In genomic region chr3:169594402-169594801, GRCh38 we compare ENCODE assay signal across 25 cellular contexts.
DNase-seq lines count a peak whose midpoint lies in the region; ATAC-seq and TF ChIP-seq lines count a peak whose summit lies in the region.
"Had no signal": no experiment of that assay in that cellular context is flagged by ENCODE, and none has a peak within 500 bp of the region (broad histone marks: within the 10 kb centered on the region; RNA-seq: fewer than 3 reads in every experiment).

No MANE protein-coding gene starts in this region.

- H3K36me3 ChIP-seq in GM23338 (ENCODE audit: insufficient read depth) (no peaks in the 10 kb centered on the region), endodermal cell (ENCODE audit: control insufficient read depth, insufficient read depth, low read length) (no peaks in the 10 kb centered on the region)
- H3K36me3 ChIP-seq: BE2C, BLaER1 had no signal

- H3K9me3 ChIP-seq in endodermal cell (ENCODE audit: control insufficient read depth, low read length), result no peaks in the 10 kb centered on the region
- H3K9me3 ChIP-seq: BE2C, BLaER1 had no signal

- H3K27me3 ChIP-seq in GM23338 (ENCODE audit: insufficient read depth), result no peaks in the 10 kb centered on the region
- no peaks in the 10 kb centered on the region for H3K27me3 ChIP-seq in endodermal cell (ENCODE audit: control insufficient read depth, insufficient read depth, low read length, poor library complexity, severe bottlenecking)
- H3K27me3 ChIP-seq: BE2C, BLaER1 had no signal

- no peak overlapping the region for H3K4me3 ChIP-seq in GM23338
- H3K4me3 ChIP-seq in endodermal cell (ENCODE audit: low read length), result no peak overlapping the region
- H3K4me3 ChIP-seq in foreskin fibroblast (ENCODE audit: low read depth in 1 of 2, low read length in 2 of 2), result no peak overlapping the region
- H3K4me3 ChIP-seq: BLaER1 had no signal

- TF ChIP-seq CTCF in GM23338 (conservative IDR thresholded peaks at IDR 0.05; ENCODE audit: low read depth in 2 of 2) (no peak), WTC11 (IDR thresholded peaks at IDR 0.05) (no peak), endodermal cell (conservative IDR thresholded peaks at IDR 0.05) (no peak), mesothelial cell of epicardium (IDR thresholded peaks at IDR 0.05; ENCODE audit: unreplicated experiment) (no peak), foreskin fibroblast (IDR thresholded peaks at IDR 0.05; ENCODE audit: low read depth, low read length) (no peak)

- no peak overlapping the region for H3K9ac ChIP-seq in endodermal cell (ENCODE audit: extremely low read depth, low read length, poor library complexity, severe bottlenecking)
- H3K9ac ChIP-seq: BLaER1 had no signal

- no peak overlapping the region for H2AFZ ChIP-seq in GM23338

- no peaks in the 10 kb centered on the region for H4K20me1 ChIP-seq in GM23338 (replicated peaks; ENCODE audit: insufficient read depth)
- H4K20me1 ChIP-seq: BLaER1 had no signal

- peaks cover 2% of the 10 kb centered on the region for H3K27me3 Mint-ChIP-seq in GM23338 (ENCODE audit: insufficient read depth, low read depth, poor library complexity)
- H3K27me3 Mint-ChIP-seq in WTC11 (ENCODE audit: low read depth), result no peaks in the 10 kb centered on the region
- H3K27me3 Mint-ChIP-seq in endodermal cell (ENCODE audit: insufficient read depth), result no peaks in the 10 kb centered on the region
- no peaks in the 10 kb centered on the region for H3K27me3 Mint-ChIP-seq in mesothelial cell of epicardium (ENCODE audit: low read depth)
- no peaks in the 10 kb centered on the region for H3K27me3 Mint-ChIP-seq in activated CD4-positive, alpha-beta T cell treated with anti-CD3 and anti-CD28 coated beads, Interleukin-2, amount 10 ng/mL, durations not matched to agents 24 days and 14 days

- POLR2A ChIA-PET in WTC11 (lab: Charles Lee), result interaction anchor here (0.6 kb wide), 1 partner anchor 496 kb away, joined by 5 read pairs; no protein-coding TSS in a partner anchor

- H3K27ac ChIP-seq in GM23338 (ENCODE audit: low read depth) (no peak overlapping the region), endodermal cell (ENCODE audit: low read depth, low read length) (no peak overlapping the region)
- H3K27ac ChIP-seq: BLaER1 had no signal

- no peaks in the 10 kb centered on the region for H3K79me2 ChIP-seq in GM23338 (replicated peaks; ENCODE audit: insufficient read depth)

- H3K4me1 ChIP-seq in GM23338 (ENCODE audit: insufficient read depth) (peaks cover 9% of the 10 kb centered on the region), endodermal cell (ENCODE audit: control insufficient read depth, insufficient read depth, low read length) (no peaks in the 10 kb centered on the region)
- H3K4me1 ChIP-seq: BE2C, BLaER1 had no signal

- H3K36me3 Mint-ChIP-seq in GM23338 (ENCODE audit: low read depth), result no peaks in the 10 kb centered on the region
- H3K36me3 Mint-ChIP-seq in WTC11, result no peaks in the 10 kb centered on the region
- H3K36me3 Mint-ChIP-seq in endodermal cell (ENCODE audit: low read depth), result no peaks in the 10 kb centered on the region
- H3K36me3 Mint-ChIP-seq in mesothelial cell of epicardium, result no peaks in the 10 kb centered on the region
- H3K36me3 Mint-ChIP-seq in activated CD4-positive, alpha-beta T cell treated with anti-CD3 and anti-CD28 coated beads, Interleukin-2, amount 10 ng/mL, durations not matched to agents 24 days and 14 days (ENCODE audit: low read depth), result no peaks in the 10 kb centered on the region
- H3K36me3 Mint-ChIP-seq: CD14-positive monocyte; CD4-positive, alpha-beta memory T cell; CD4-positive, CD25-positive, alpha-beta regulatory T cell; CD8-positive, alpha-beta memory T cell had no signal

- H3F3A ChIP-seq in GM23338 (replicated peaks; ENCODE audit: low read depth), result no peaks in the 10 kb centered on the region

- ATAC-seq in GM23338, result peak; percentile 61
- peak; percentile 80 for ATAC-seq in WTC11
- ATAC-seq in GM21529 (IDR thresholded peaks at IDR 0.05; ENCODE audit: unreplicated experiment), result no peak

- no peaks in the 10 kb centered on the region for H3K9me2 ChIP-seq in GM23338 (ENCODE audit: insufficient read depth)

- H3K4me1 Mint-ChIP-seq in GM23338 (peaks cover 15% of the 10 kb centered on the region), WTC11 (peaks cover 28% of the 10 kb centered on the region), endodermal cell (peaks cover 10% of the 10 kb centered on the region), mesothelial cell of epicardium (peaks cover 17% of the 10 kb centered on the region)
- H3K4me1 Mint-ChIP-seq in activated CD4-positive, alpha-beta T cell treated with anti-CD3 and anti-CD28 coated beads, Interleukin-2, amount 10 ng/mL, durations not matched to agents 24 days and 14 days, result peaks cover 2% of the 10 kb centered on the region
- H3K4me1 Mint-ChIP-seq: CD14-positive monocyte; CD4-positive, alpha-beta memory T cell; CD4-positive, CD25-positive, alpha-beta regulatory T cell; CD8-positive, alpha-beta memory T cell had no signal

- intact Hi-C loops in cardiac septum (cut with DNase I), result no loop called here
- intact Hi-C loops in activated CD4-positive, alpha-beta T cell treated with anti-CD3 and anti-CD28 coated beads, Interleukin-2, amount 10 ng/mL, durations not matched to agents 24 days and 14 days (cut with micrococcal nuclease), result no loop called here

- peak; percentile 34 for DNase-seq in GM23338 (ENCODE audit: low spot score)
- DNase-seq in WTC11 (ENCODE audit: low spot score), result no peak
- DNase-seq in endodermal cell, result peak; percentile 55
- no peak for DNase-seq in mesothelial cell of epicardium (ENCODE audit: low spot score in 2 of 2, unreplicated experiment in 2 of 2)
- no peak for DNase-seq in cardiac septum (ENCODE audit: low spot score)
- no peak for DNase-seq in foreskin fibroblast
- DNase-seq in activated CD4-positive, alpha-beta T cell treated with anti-CD3 and anti-CD28 coated beads, Interleukin-2, amount 10 ng/mL, durations not matched to agents 24 days and 14 days, result no peak
- DNase-seq: 8988T; ACHN; BE2C; C1 segment of cervical spinal cord; CD4-positive, alpha-beta memory T cell; CD4-positive, CD25-positive, alpha-beta regulatory T cell; CD8-positive, alpha-beta memory T cell; COR-L47; DMS 273 treated with DMSO at 0.1 percent for 48 hours; DMS153; DMS53; DMS79; DND-41; EL; GF-D8 had no signal

- H3K27ac Mint-ChIP-seq in GM23338 (peak overlapping the region; percentile 15; the same call in 1 of the 2 replicates), WTC11 (peak overlapping the region; percentile 35), endodermal cell (peak overlapping the region; percentile 29), mesothelial cell of epicardium (peak overlapping the region; percentile 18)
- H3K27ac Mint-ChIP-seq in activated CD4-positive, alpha-beta T cell treated with anti-CD3 and anti-CD28 coated beads, Interleukin-2, amount 10 ng/mL, durations not matched to agents 24 days and 14 days, result no peak overlapping the region
- H3K27ac Mint-ChIP-seq: CD14-positive monocyte; CD4-positive, alpha-beta memory T cell; CD4-positive, CD25-positive, alpha-beta regulatory T cell; CD8-positive, alpha-beta memory T cell had no signal

- no peak overlapping the region for H3K4me2 ChIP-seq in GM23338
- H3K4me2 ChIP-seq: BLaER1 had no signal

- H3K9me3 Mint-ChIP-seq in GM23338 (peaks cover 4% of the 10 kb centered on the region; the same call in 1 of the 3 replicates), WTC11 (no peaks in the 10 kb centered on the region), endodermal cell (no peaks in the 10 kb centered on the region), mesothelial cell of epicardium (no peaks in the 10 kb centered on the region)
- no peaks in the 10 kb centered on the region for H3K9me3 Mint-ChIP-seq in activated CD4-positive, alpha-beta T cell treated with anti-CD3 and anti-CD28 coated beads, Interleukin-2, amount 10 ng/mL, durations not matched to agents 24 days and 14 days
- H3K9me3 Mint-ChIP-seq: CD4-positive, alpha-beta memory T cell had no signal

- 83 to 88% methylated on average over 1 to 3 of the region's 3 CpGs for WGBS in endodermal cell (ENCODE audit: insufficient coverage in 1 of 2, insufficient read length in 1 of 2), 2 experiments

- CTCF ChIA-PET in WTC11 (lab: Charles Lee), result interaction anchor here (1.3 to 1.6 kb wide), 2 partner anchors 10 to 391 kb away, joined by 3 to 10 read pairs; no protein-coding TSS in a partner anchor

- no peak overlapping the region for H3K4me3 Mint-ChIP-seq in GM23338
- no peak overlapping the region for H3K4me3 Mint-ChIP-seq in WTC11
- H3K4me3 Mint-ChIP-seq in endodermal cell, result no peak overlapping the region
- no peak overlapping the region for H3K4me3 Mint-ChIP-seq in mesothelial cell of epicardium
- no peak overlapping the region for H3K4me3 Mint-ChIP-seq in activated CD4-positive, alpha-beta T cell treated with anti-CD3 and anti-CD28 coated beads, Interleukin-2, amount 10 ng/mL, durations not matched to agents 24 days and 14 days
- H3K4me3 Mint-ChIP-seq: CD14-positive monocyte; CD4-positive, alpha-beta memory T cell; CD4-positive, CD25-positive, alpha-beta regulatory T cell; CD8-positive, alpha-beta memory T cell had no signal

TF ChIP-seq in GM23338, 12 proteins besides CTCF, POLR2A, EP300 and RAD21 (continues in another document):
- TF ChIP-seq NANOG (IDR thresholded peaks at IDR 0.05; ENCODE audit: borderline replicate concordance) (no peak), EZH2 (IDR thresholded peaks at IDR 0.05; ENCODE audit: low read depth, unreplicated experiment) (no peak), ZNF331 (CRISPR knock-in tag; IDR thresholded peaks at IDR 0.05; ENCODE audit: low read depth) (no peak)

TF ChIP-seq in WTC11, 78 proteins besides CTCF, POLR2A, EP300 and RAD21 (continues in another document):
- no peak for TF ChIP-seq ZBTB43 (CRISPR knock-in tag; IDR thresholded peaks at IDR 0.05)
- TF ChIP-seq ZNF416 (CRISPR knock-in tag; IDR thresholded peaks at IDR 0.05), result no peak

Comparison
In these comparisons a context has a peak if more than half of its experiments do, and no peak if none do; other contexts are left out.
1. DNase-seq: peak in GM23338 (single experiment) and endodermal cell (single experiment); none in WTC11 (single experiment), mesothelial cell of epicardium (0 of 2), cardiac septum (single experiment), foreskin fibroblast (0 of 2) and activated CD4-positive, alpha-beta T cell treated with anti-CD3 and anti-CD28 coated beads, Interleukin-2, amount 10 ng/mL, durations not matched to agents 24 days and 14 days (single experiment).